In the genomic region with DNA sequence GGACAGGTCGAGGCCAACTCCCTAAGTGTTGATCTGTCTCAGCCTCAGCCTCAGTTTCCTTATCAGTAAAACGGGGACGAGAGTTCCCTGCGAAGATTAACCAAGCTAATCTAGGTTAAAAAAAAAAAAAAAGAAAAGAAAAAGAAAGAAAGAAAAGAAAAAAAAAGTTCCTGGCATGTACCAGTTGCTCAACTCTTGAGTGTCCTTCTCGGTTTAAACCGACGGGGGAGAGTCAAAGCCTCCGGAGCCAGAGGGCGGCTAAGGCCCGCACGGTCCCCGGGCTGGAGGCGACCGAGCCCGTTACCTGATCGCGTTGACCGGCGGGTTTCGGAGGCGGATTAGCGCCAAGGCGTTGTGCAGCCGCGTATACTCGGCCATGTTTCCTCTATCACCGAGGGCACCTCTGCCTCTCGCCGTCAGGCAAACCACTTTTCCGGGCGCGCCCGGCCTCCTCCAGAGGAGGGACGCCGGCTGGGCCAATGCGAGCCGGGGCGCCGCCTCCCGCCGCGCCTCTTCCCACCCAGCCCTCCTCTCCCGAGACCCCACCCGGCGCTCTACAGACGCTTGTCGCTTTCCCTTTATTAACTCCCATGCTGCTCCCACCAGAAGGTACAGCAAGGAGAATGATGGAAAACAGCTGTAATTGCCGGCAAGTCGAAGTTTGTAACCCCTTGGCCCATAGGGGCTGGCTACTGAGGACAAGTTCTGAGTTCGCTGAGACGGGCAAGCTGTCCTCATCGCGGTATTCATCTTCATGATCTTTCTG, we compare ENCODE assay signal across 8 cellular contexts. TPM values are rescaled to one million over a fixed set of nuclear protein-coding genes. Genes with fewer than 3 reads are reported as not detected.
A peak's percentile ranks its signal among the peaks of the same experiment; 100 is the strongest.
DNase-seq lines count a peak whose midpoint lies in the region; TF ChIP-seq lines count a peak whose summit lies in the region.

A gene (minus strand): TSS at position 405 of the 766 bp plus-strand sequence. CDS start 27 bp downstream, at position 378.

- CTCF ChIA-PET in OCI-LY7 (lab: Charles Lee; ENCODE audit: unreplicated experiment): no interaction called here

- no peaks in the 10 kb centered on the region for H3K9me2 ChIP-seq in OCI-LY7 (ENCODE audit: insufficient read depth, low read length)

- peak within 1 kb of the TSS; percentile 48 for H3K4me3 ChIP-seq in H7 (ENCODE audit: insufficient read depth, low read depth, low read length)
- H3K4me3 ChIP-seq in choroid plexus epithelial cell (ENCODE audit: low read depth, low read length): peak within 1 kb of the TSS; percentile 84
- H3K4me3 ChIP-seq in OCI-LY7 (ENCODE audit: low read depth, low read length, poor library complexity, severe bottlenecking): no peak within 1 kb of the TSS

- H2AFZ ChIP-seq in OCI-LY7 (ENCODE audit: low read length): no peak within 1 kb of the TSS

- POLR2A ChIA-PET in OCI-LY7 (lab: Charles Lee): interaction anchor here (0.7 kb wide), 1 partner anchor 16 kb away, joined by 3 read pairs; no protein-coding TSS in a partner anchor

- no peaks in the 10 kb centered on the region for H3K79me2 ChIP-seq in OCI-LY7 (ENCODE audit: insufficient read depth, low read depth, low read length)

- BruUV-seq in OCI-LY7 (replicated peaks; lab: Mats Ljungman, UMichigan): no TSS peak

- no peaks in the 10 kb centered on the region for H3K4me1 ChIP-seq in OCI-LY7 (ENCODE audit: insufficient read depth, low read length, poor library complexity, severe bottlenecking)

- H4K20me1 ChIP-seq in OCI-LY7 (ENCODE audit: insufficient read depth, low read length): no peaks in the 10 kb centered on the region

- TF ChIP-seq CTCF in choroid plexus epithelial cell (conservative IDR thresholded peaks at IDR 0.05; ENCODE audit: low read depth, low read length): no peak
- no peak for TF ChIP-seq CTCF in OCI-LY7 (conservative IDR thresholded peaks at IDR 0.05; ENCODE audit: low read length)

- no peaks in the 10 kb centered on the region for H3K9me3 ChIP-seq in OCI-LY7 (ENCODE audit: low read length)

- intact Hi-C loops in OCI-LY7 (cut with micrococcal nuclease; ENCODE audit: unreplicated experiment): no loop called here

- no peak within 1 kb of the TSS for H3K27ac ChIP-seq in OCI-LY7 (ENCODE audit: low read depth, low read length, poor library complexity, severe bottlenecking)

- DNase-seq in DMS153 treated with DMSO at 0.1 percent for 48 hours (lab: John Stamatoyannopoulos, UW; ENCODE audit: unreplicated experiment) (peak; percentile 77), H7 (peak; percentile 43), NCI-H2029 treated with DMSO at 0.1 percent for 48 hours (lab: John Stamatoyannopoulos, UW) (peak; percentile 4), choroid plexus epithelial cell (ENCODE audit: low read depth) (peak; percentile 63), kidney tubule cell (ENCODE audit: low spot score) (peak; percentile 80), OCI-LY7 (ENCODE audit: low spot score) (no peak)
- peak; percentile 43 for DNase-seq in activated CD4-positive, CD25-positive, alpha-beta regulatory T cell treated with anti-CD3 and anti-CD28 coated beads, Interleukin-2, amount 50 U/mL, for 72 hours
- peak; percentile 11 to 48 for DNase-seq in stimulated activated CD4-positive, alpha-beta T cell treated with anti-CD3 and anti-CD28 coated beads, Interleukin-1b, Interleukin-23, amount 100 ng/mL, for 4 hours (ENCODE audit: low read depth in 2 of 2)

- H3K36me3 ChIP-seq in H7 (replicated peaks; ENCODE audit: control insufficient read depth, insufficient read depth, low read length) (no peaks in the 10 kb centered on the region), OCI-LY7 (ENCODE audit: insufficient read depth, low read length) (no peaks in the 10 kb centered on the region)

- H3K4me2 ChIP-seq in OCI-LY7 (ENCODE audit: low read length): no peak within 1 kb of the TSS

- no peaks in the 10 kb centered on the region for H3K27me3 ChIP-seq in H7 (ENCODE audit: control insufficient read depth, insufficient read depth, low read length)

RNA-seq across cellular contexts. Expression of the gene that starts here (rescaled TPM):
- total RNA-seq in H7 (2014; rRNA removed; shearing (Covaris generic)): 0.63 and 1.0 TPM in 2 replicates
- total RNA-seq in OCI-LY7 (2014; rRNA removed; shearing (Covaris generic)): 0.15 TPM in 1 of 2 replicates, not detected in the other
- 1.1 and 1.3 TPM in 2 replicates for total RNA-seq in OCI-LY7 (2022)
